Comparison of ENCODE assay signal across 8 cellular contexts in genomic region chr11:73538381-73538872, GRCh38. TPM values are rescaled to one million over a fixed set of nuclear protein-coding genes. Genes with fewer than 3 reads are reported as not detected.
DNase-seq lines count a peak whose midpoint lies in the region; ATAC-seq and TF ChIP-seq lines count a peak whose summit lies in the region.

No MANE protein-coding gene starts in this region.

- TF ChIP-seq CTCF in GM20000 (IDR thresholded peaks at IDR 0.05; ENCODE audit: extremely low read depth, missing control alignments) (no peak), lower leg skin (IDR thresholded peaks at IDR 0.05) (no peak)

- TF ChIP-seq POLR2A in lower leg skin (IDR thresholded peaks at IDR 0.05), result no peak

- 26 to 39% methylated on average over 1 of the region's 1 CpG for WGBS in lower leg skin, 2 donors

- ATAC-seq in GM21529 (IDR thresholded peaks at IDR 0.05; ENCODE audit: unreplicated experiment) (no peak), HG03520 (IDR thresholded peaks at IDR 0.05; ENCODE audit: unreplicated experiment) (no peak)

- intact Hi-C loops in lower leg skin (cut with DNase I; ENCODE audit: low total_unique reads), result no loop called here

- DNase-seq in CD1c-positive myeloid dendritic cell (ENCODE audit: extremely low spot score) (peak; percentile 42), GM20000 (ENCODE audit: low spot score) (peak; percentile 50), OCI-M1 (lab: John Stamatoyannopoulos, UW) (peak; percentile 93), globus pallidus (ENCODE audit: low spot score) (peak; percentile 47), lower leg skin (ENCODE audit: low spot score in 2 of 2) (no peak), HuH-7 (ENCODE audit: low spot score) (no peak)

- no peak overlapping the region for H3K4me3 ChIP-seq in lower leg skin (ENCODE audit: low read depth, poor library complexity, severe bottlenecking)

RNA-seq across cellular contexts. Expression of gene FAM168A, which starts 59.5 kb away (rescaled TPM):
- total RNA-seq in lower leg skin, result 10 to 100 TPM; 10.7 to 28.1 (median 20.5) TPM

Comparison
In these comparisons a context has a peak if more than half of its experiments do, and no peak if none do; other contexts are left out.
1. DNase-seq: peak in CD1c-positive myeloid dendritic cell (single experiment), GM20000 (single experiment), OCI-M1 (single experiment) and globus pallidus (single experiment); none in lower leg skin (0 of 2) and HuH-7 (single experiment).